1 cellular context compared by ENCODE assay signal in the genomic region with DNA sequence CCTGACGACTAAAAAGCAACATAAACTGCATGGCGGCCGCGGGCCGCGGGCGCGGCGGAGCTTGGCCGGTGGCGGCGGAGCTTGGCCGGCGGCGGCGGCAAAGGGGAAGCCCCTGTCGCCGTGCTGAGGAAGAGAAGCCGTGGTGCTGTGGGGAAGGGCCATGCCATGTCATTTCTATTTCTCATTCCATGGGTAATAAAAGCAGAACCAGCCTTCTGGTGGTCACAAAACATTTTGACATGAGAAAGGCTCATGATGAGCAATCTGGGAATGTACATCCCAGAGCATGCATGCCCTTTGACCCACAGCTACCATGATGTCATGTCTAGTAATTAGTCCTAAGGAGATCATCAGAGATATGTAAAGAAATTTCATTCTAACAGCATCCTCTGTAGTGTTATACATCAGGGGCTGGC.
TF ChIP-seq lines count a peak whose summit lies in the region.

No MANE protein-coding gene starts in this region.

TF ChIP-seq in GM23338, 12 proteins besides CTCF, POLR2A, EP300 and RAD21 (continued from another document):
- TF ChIP-seq, protein P1, sequence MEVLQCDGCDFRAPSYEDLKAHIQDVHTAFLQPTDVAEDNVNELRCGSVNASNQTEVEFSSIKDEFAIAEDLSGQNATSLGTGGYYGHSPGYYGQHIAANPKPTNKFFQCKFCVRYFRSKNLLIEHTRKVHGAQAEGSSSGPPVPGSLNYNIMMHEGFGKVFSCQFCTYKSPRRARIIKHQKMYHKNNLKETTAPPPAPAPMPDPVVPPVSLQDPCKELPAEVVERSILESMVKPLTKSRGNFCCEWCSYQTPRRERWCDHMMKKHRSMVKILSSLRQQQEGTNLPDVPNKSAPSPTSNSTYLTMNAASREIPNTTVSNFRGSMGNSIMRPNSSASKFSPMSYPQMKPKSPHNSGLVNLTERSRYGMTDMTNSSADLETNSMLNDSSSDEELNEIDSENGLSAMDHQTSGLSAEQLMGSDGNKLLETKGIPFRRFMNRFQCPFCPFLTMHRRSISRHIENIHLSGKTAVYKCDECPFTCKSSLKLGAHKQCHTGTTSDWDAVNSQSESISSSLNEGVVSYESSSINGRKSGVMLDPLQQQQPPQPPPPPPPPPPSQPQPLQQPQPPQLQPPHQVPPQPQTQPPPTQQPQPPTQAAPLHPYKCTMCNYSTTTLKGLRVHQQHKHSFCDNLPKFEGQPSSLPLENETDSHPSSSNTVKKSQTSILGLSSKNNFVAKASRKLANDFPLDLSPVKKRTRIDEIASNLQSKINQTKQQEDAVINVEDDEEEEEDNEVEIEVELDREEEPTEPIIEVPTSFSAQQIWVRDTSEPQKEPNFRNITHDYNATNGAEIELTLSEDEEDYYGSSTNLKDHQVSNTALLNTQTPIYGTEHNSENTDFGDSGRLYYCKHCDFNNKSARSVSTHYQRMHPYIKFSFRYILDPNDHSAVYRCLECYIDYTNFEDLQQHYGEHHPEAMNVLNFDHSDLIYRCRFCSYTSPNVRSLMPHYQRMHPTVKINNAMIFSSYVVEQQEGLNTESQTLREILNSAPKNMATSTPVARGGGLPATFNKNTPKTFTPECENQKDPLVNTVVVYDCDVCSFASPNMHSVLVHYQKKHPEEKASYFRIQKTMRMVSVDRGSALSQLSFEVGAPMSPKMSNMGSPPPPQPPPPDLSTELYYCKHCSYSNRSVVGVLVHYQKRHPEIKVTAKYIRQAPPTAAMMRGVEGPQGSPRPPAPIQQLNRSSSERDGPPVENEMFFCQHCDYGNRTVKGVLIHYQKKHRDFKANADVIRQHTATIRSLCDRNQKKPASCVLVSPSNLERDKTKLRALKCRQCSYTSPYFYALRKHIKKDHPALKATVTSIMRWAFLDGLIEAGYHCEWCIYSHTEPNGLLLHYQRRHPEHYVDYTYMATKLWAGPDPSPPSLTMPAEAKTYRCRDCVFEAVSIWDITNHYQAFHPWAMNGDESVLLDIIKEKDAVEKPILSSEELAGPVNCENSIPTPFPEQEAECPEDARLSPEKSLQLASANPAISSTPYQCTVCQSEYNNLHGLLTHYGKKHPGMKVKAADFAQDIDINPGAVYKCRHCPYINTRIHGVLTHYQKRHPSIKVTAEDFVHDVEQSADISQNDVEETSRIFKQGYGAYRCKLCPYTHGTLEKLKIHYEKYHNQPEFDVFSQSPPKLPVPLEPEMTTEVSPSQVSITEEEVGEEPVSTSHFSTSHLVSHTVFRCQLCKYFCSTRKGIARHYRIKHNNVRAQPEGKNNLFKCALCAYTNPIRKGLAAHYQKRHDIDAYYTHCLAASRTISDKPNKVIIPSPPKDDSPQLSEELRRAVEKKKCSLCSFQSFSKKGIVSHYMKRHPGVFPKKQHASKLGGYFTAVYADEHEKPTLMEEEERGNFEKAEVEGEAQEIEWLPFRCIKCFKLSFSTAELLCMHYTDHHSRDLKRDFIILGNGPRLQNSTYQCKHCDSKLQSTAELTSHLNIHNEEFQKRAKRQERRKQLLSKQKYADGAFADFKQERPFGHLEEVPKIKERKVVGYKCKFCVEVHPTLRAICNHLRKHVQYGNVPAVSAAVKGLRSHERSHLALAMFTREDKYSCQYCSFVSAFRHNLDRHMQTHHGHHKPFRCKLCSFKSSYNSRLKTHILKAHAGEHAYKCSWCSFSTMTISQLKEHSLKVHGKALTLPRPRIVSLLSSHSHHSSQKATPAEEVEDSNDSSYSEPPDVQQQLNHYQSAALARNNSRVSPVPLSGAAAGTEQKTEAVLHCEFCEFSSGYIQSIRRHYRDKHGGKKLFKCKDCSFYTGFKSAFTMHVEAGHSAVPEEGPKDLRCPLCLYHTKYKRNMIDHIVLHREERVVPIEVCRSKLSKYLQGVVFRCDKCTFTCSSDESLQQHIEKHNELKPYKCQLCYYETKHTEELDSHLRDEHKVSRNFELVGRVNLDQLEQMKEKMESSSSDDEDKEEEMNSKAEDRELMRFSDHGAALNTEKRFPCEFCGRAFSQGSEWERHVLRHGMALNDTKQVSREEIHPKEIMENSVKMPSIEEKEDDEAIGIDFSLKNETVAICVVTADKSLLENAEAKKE (CRISPR knock-in tag; IDR thresholded peaks at IDR 0.05): no peak
